In the genomic region with DNA sequence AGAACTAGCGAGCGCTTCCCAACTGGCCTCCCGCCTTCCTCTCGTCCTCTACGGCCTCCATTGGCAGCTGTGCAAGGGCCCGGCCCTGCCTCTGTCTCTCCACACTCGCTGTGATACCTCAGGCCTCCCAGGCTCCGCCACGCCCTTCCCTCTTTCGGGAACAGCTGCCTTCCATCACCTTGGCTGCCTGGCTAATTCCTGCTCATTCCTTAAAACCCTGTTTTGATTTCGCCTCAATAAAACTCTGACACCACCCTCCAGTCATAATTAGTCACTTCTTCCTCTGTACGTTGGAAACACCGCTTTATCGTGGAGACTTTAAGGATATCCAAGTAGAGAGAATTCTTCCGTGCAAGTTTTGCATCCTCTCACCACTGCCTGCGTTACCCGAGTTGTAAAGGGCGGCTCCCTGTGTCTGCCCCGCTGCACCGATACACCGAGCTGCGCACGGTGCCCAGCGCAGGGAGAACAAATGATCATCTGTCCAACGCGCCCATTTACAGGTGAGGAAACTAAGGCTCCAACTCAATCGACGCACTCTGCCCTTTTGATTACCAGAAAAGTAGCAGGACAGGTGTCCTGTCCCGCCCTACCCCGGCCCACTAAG, we compare ENCODE assay signal across 7 cellular contexts.
DNase-seq lines count a peak whose midpoint lies in the region; ATAC-seq, FAIRE-seq and TF ChIP-seq lines count a peak whose summit lies in the region.

No MANE protein-coding gene starts in this region.

- H3K9me3 Mint-ChIP-seq in activated naive CD8-positive, alpha-beta T cell treated with anti-CD3 and anti-CD28 coated beads, Interleukin-2, amount 50 U/mL, for 24 hours: no peaks in the 10 kb centered on the region
- H3K9me3 Mint-ChIP-seq in memory B cell: no peaks in the 10 kb centered on the region

- H3K36me3 Mint-ChIP-seq in activated naive CD8-positive, alpha-beta T cell treated with anti-CD3 and anti-CD28 coated beads, Interleukin-2, amount 50 U/mL, for 24 hours (ENCODE audit: low read depth): no peaks in the 10 kb centered on the region
- peaks cover 2% of the 10 kb centered on the region for H3K36me3 Mint-ChIP-seq in memory B cell

- DNase-seq in GM12891 (ENCODE audit: insufficient read length, low spot score): no peak
- DNase-seq in HS-5 (ENCODE audit: low read depth): peak; percentile 49
- DNase-seq in activated naive CD8-positive, alpha-beta T cell treated with anti-CD3 and anti-CD28 coated beads, Interleukin-2, amount 50 U/mL, for 24 hours: no peak
- peak in 1 of 2 donors; percentile 34 for DNase-seq in memory B cell (ENCODE audit: low spot score in 2 of 2)
- no peak for DNase-seq in superior temporal gyrus (ENCODE audit: extremely low spot score)
- no peak for DNase-seq in NCI-H345 (lab: John Stamatoyannopoulos, UW)

- peaks cover 18% of the 10 kb centered on the region for H3K4me1 Mint-ChIP-seq in activated naive CD8-positive, alpha-beta T cell treated with anti-CD3 and anti-CD28 coated beads, Interleukin-2, amount 50 U/mL, for 24 hours
- peaks cover 13% of the 10 kb centered on the region for H3K4me1 Mint-ChIP-seq in memory B cell

- H3K4me3 Mint-ChIP-seq in activated naive CD8-positive, alpha-beta T cell treated with anti-CD3 and anti-CD28 coated beads, Interleukin-2, amount 50 U/mL, for 24 hours: peak overlapping the region; percentile 73
- peak overlapping the region; percentile 76 for H3K4me3 Mint-ChIP-seq in memory B cell

- peaks cover 29% of the 10 kb centered on the region for H3K27me3 Mint-ChIP-seq in activated naive CD8-positive, alpha-beta T cell treated with anti-CD3 and anti-CD28 coated beads, Interleukin-2, amount 50 U/mL, for 24 hours
- peaks cover 13% of the 10 kb centered on the region for H3K27me3 Mint-ChIP-seq in memory B cell

- TF ChIP-seq POLR2A in GM12891 (IDR thresholded peaks at IDR 0.05; ENCODE audit: low read depth, low read length): no peak

- ATAC-seq in activated naive CD8-positive, alpha-beta T cell treated with anti-CD3 and anti-CD28 coated beads, Interleukin-2, amount 50 U/mL, for 24 hours: peak; percentile 11
- ATAC-seq in memory B cell (ENCODE audit: low read depth): peak; percentile 18
- ATAC-seq in GM19351 (IDR thresholded peaks at IDR 0.05; ENCODE audit: unreplicated experiment): no peak

- peak; percentile 86 for FAIRE-seq in GM12891 (lab: Jason Lieb, UNC)

- H3K27ac Mint-ChIP-seq in activated naive CD8-positive, alpha-beta T cell treated with anti-CD3 and anti-CD28 coated beads, Interleukin-2, amount 50 U/mL, for 24 hours: peak overlapping the region; percentile 64
- H3K27ac Mint-ChIP-seq in memory B cell: peak overlapping the region; percentile 97

TF ChIP-seq in GM12891, 5 proteins besides CTCF, POLR2A, EP300 and RAD21:
- TF ChIP-seq POLR2AphosphoS5 (IDR thresholded peaks at IDR 0.05; ENCODE audit: low read depth, low read length) (no peak), PAX5 (IDR thresholded peaks at IDR 0.05; ENCODE audit: insufficient read depth, low read length, severe bottlenecking) (no peak), TAF1 (IDR thresholded peaks at IDR 0.05; ENCODE audit: low read depth, low read length) (no peak), SPI1 (IDR thresholded peaks at IDR 0.05; ENCODE audit: low read depth, low read length) (no peak)
